14 cellular contexts compared by ENCODE assay signal in genomic region chr17:21024024-21024423, GRCh38. TPM values are rescaled to one million over a fixed set of nuclear protein-coding genes. Genes with fewer than 3 reads are reported as not detected.
A peak's percentile ranks its signal among the peaks of the same experiment; 100 is the strongest.
DNase-seq lines count a peak whose midpoint lies in the region; ATAC-seq and TF ChIP-seq lines count a peak whose summit lies in the region.
"Had no signal": no experiment of that assay in that cellular context is flagged by ENCODE, and none has a peak within 500 bp of the region (broad histone marks: within the 10 kb centered on the region; RNA-seq: fewer than 3 reads in every experiment).

No MANE protein-coding gene starts in this region.

- no peak overlapping the region for H3K4me3 Mint-ChIP-seq in activated CD4-positive, alpha-beta T cell treated with anti-CD3 and anti-CD28 coated beads, Interleukin-2, amount 10 ng/mL, durations not matched to agents 24 days and 14 days
- no peak overlapping the region for H3K4me3 Mint-ChIP-seq in T-helper 17 cell

- H3K9me3 Mint-ChIP-seq in activated CD4-positive, alpha-beta T cell treated with anti-CD3 and anti-CD28 coated beads, Interleukin-2, amount 10 ng/mL, durations not matched to agents 24 days and 14 days, result no peaks in the 10 kb centered on the region

- H3K4me1 Mint-ChIP-seq in activated CD4-positive, alpha-beta T cell treated with anti-CD3 and anti-CD28 coated beads, Interleukin-2, amount 10 ng/mL, durations not matched to agents 24 days and 14 days, result peaks cover 29% of the 10 kb centered on the region
- H3K4me1 Mint-ChIP-seq in T-helper 17 cell, result peaks cover 45% of the 10 kb centered on the region

- peak overlapping the region; percentile 63 for H3K27ac Mint-ChIP-seq in activated CD4-positive, alpha-beta T cell treated with anti-CD3 and anti-CD28 coated beads, Interleukin-2, amount 10 ng/mL, durations not matched to agents 24 days and 14 days
- peak overlapping the region; percentile 62 for H3K27ac Mint-ChIP-seq in T-helper 17 cell

- no peak for TF ChIP-seq POLR2A in spleen (IDR thresholded peaks at IDR 0.05)

- peaks cover 14 to 87% (median 45%) of the 10 kb centered on the region in 6 donors for H3K4me1 ChIP-seq in spleen

- DNase-seq in activated CD4-positive, alpha-beta T cell treated with anti-CD3 and anti-CD28 coated beads, Interleukin-2, amount 10 ng/mL, durations not matched to agents 24 days and 14 days, result no peak
- no peak for DNase-seq in activated CD4-positive, alpha-beta T cell treated with anti-CD3 and anti-CD28 coated beads for 48 hours
- DNase-seq in T-helper 17 cell, result no peak
- peak; percentile 38 for DNase-seq in fibroblast of pulmonary artery (ENCODE audit: low read depth)
- no peak for DNase-seq in spleen
- no peak for DNase-seq in KG1 (lab: John Stamatoyannopoulos, UW)
- DNase-seq in NCI-H345 treated with DMSO at 0.1 percent for 48 hours (lab: John Stamatoyannopoulos, UW; ENCODE audit: unreplicated experiment), result no peak
- DNase-seq: left ventricle myocardium superior, NCI-H187, SJCRH30 had no signal

- peaks cover 57% of the 10 kb centered on the region for H3K36me3 Mint-ChIP-seq in activated CD4-positive, alpha-beta T cell treated with anti-CD3 and anti-CD28 coated beads, Interleukin-2, amount 10 ng/mL, durations not matched to agents 24 days and 14 days (ENCODE audit: low read depth)
- peaks cover 3% of the 10 kb centered on the region for H3K36me3 Mint-ChIP-seq in T-helper 17 cell (ENCODE audit: low read depth)

- ATAC-seq in T-helper 17 cell (peak; percentile 33), HG02840 (IDR thresholded peaks at IDR 0.05; ENCODE audit: low FRiP score, unreplicated experiment) (no peak)
- ATAC-seq: A549, left ventricle myocardium superior had no signal

- peak overlapping the region in 5 of 8 donors; percentile 5 to 56 (median 31) for H3K27ac ChIP-seq in spleen
- H3K27ac ChIP-seq: A549, KMS-11, SJCRH30, VCaP had no signal

- no peak overlapping the region for H3K4me3 ChIP-seq in fibroblast of pulmonary artery (replicated peaks; ENCODE audit: low read depth, low read length)
- H3K4me3 ChIP-seq in spleen, result no peak overlapping the region
- H3K4me3 ChIP-seq: A549, SJCRH30 had no signal

- intact Hi-C loops in activated CD4-positive, alpha-beta T cell treated with anti-CD3 and anti-CD28 coated beads, Interleukin-2, amount 10 ng/mL, durations not matched to agents 24 days and 14 days (cut with micrococcal nuclease), result no loop called here
- intact Hi-C loops in spleen (cut with DNase I; ENCODE audit: low total_unique reads), result no loop called here

- H3K27me3 Mint-ChIP-seq in activated CD4-positive, alpha-beta T cell treated with anti-CD3 and anti-CD28 coated beads, Interleukin-2, amount 10 ng/mL, durations not matched to agents 24 days and 14 days, result no peaks in the 10 kb centered on the region
- H3K27me3 Mint-ChIP-seq in T-helper 17 cell, result no peaks in the 10 kb centered on the region

- 51 to 66% (median 60%) methylated on average over 8 of the region's 8 CpGs for WGBS in spleen, 5 donors

- H3K27me3 ChIP-seq in spleen (replicated peaks in 1 of 7), result no peaks in the 10 kb centered on the region
- H3K27me3 ChIP-seq: SJCRH30 had no signal

- peaks cover 0 to 100% (median 80%) of the 10 kb centered on the region in 6 donors for H3K36me3 ChIP-seq in spleen

- TF ChIP-seq CTCF in fibroblast of pulmonary artery (IDR thresholded peaks at IDR 0.05; ENCODE audit: low read length, missing control alignments) (no peak), spleen (IDR thresholded peaks at IDR 0.05 in 8 of 11, conservative IDR thresholded peaks at IDR 0.05 in 3 of 11) (no peak)

- no peaks in the 10 kb centered on the region for H3K9me3 ChIP-seq in T-helper 17 cell (ENCODE audit: control insufficient read depth, low read length, poor library complexity, severe bottlenecking)
- no peaks in the 10 kb centered on the region for H3K9me3 ChIP-seq in spleen
- H3K9me3 ChIP-seq: A549, SJCRH30 had no signal

RNA-seq across cellular contexts. Expression of gene USP22, which starts 18.8 kb away (rescaled TPM):
- 144 and 152 TPM in 2 replicates for total RNA-seq in activated CD4-positive, alpha-beta T cell treated with anti-CD3 and anti-CD28 coated beads, Interleukin-2, amount 10 ng/mL, durations not matched to agents 24 days and 14 days
- 100 to 1,000 TPM; 158 to 177 TPM for total RNA-seq in T-helper 17 cell
- 100 to 1,000 TPM; 131 to 200 (median 162) TPM for total RNA-seq in spleen
- polyA plus RNA-seq in spleen, result 10 to 100 TPM; 21.7 to 44.2 (median 26.2) TPM
